ENCODE assay signal across 1 cellular context in the genomic region with DNA sequence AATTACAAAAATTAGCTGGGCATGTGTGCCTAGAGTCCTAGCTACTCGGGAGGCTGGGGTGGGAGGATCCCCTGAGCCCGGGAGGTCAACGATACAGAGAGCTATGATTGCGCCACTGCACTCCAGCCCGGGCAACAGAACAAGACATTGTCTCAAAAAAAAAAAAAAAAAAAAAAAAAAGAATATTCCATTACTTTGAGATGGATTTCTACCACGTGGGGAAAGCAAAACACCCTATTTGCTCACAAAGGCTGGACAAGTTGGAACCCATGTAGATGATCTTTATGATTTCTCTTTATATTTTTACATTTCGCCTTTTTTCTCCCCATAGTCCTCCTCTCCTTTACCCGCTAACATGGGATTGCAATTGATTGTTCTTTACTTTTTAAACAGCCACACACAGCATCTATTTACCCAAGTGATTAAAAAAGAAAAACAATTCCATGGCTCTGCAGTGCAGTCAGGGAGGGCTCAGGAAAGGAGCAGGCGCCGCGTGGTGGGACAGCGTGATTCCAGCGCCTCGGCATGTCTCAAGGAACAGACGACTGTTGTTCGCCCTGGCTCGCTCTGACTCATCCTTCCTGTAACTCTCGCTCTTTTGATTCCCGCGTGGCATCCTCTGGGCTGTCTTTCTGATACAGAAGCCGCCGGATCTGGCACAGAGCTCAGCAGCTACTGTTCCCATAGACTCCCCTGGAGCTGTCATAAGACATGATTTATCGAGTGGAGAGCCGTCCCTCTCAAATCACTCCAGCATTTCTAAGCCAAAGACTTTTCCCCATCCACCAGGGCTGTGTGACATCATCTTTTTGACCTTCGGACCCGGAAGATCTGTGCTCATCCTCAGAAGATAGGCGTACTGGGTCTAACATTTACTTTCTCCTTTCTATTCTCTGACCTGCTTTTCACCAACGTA.
A peak's percentile ranks its signal among the peaks of the same experiment; 100 is the strongest.
TF ChIP-seq lines count a peak whose summit lies in the region.

No MANE protein-coding gene starts in this region.

TF ChIP-seq in HepG2, 621 proteins besides CTCF, POLR2A, EP300 and RAD21 (continued from another document and continues in another):
- TF ChIP-seq ZNF564 (CRISPR knock-in tag; IDR thresholded peaks at IDR 0.05) (no peak), NFIB (CRISPR knock-in tag; IDR thresholded peaks at IDR 0.05; ENCODE audit: borderline replicate concordance) (no peak), ZNF816 (CRISPR knock-in tag; IDR thresholded peaks at IDR 0.05; ENCODE audit: borderline replicate concordance) (no peak), ATAD3A (CRISPR knock-in tag; IDR thresholded peaks at IDR 0.05) (no peak), ZNF24 (IDR thresholded peaks at IDR 0.05) (no peak), ZBTB42 (CRISPR knock-in tag; IDR thresholded peaks at IDR 0.05) (no peak), FOSL1 (CRISPR knock-in tag; IDR thresholded peaks at IDR 0.05; ENCODE audit: borderline replicate concordance) (peak; percentile 80; the same call in 1 of the 2 replicates), CENPX (CRISPR knock-in tag; IDR thresholded peaks at IDR 0.05) (no peak), ZNF746 (CRISPR knock-in tag; IDR thresholded peaks at IDR 0.05) (no peak), SMAD1 (CRISPR knock-in tag; IDR thresholded peaks at IDR 0.05; ENCODE audit: borderline replicate concordance, low read depth) (no peak), ZIK1 (CRISPR knock-in tag; IDR thresholded peaks at IDR 0.05; ENCODE audit: borderline replicate concordance, low read depth) (no peak), WIZ (CRISPR knock-in tag; IDR thresholded peaks at IDR 0.05) (no peak), GATAD1 (CRISPR knock-in tag; IDR thresholded peaks at IDR 0.05) (no peak), ZNF557 (CRISPR knock-in tag; IDR thresholded peaks at IDR 0.05) (no peak), ISL2 (CRISPR knock-in tag; IDR thresholded peaks at IDR 0.05) (no peak), CBFB (CRISPR knock-in tag; IDR thresholded peaks at IDR 0.05) (no peak), SKI (IDR thresholded peaks at IDR 0.05; ENCODE audit: partially characterized antibody) (no peak), JUND (CRISPR knock-in tag; IDR thresholded peaks at IDR 0.05) (peak; percentile 78), ZNF672 (CRISPR knock-in tag; IDR thresholded peaks at IDR 0.05) (no peak), SMYD3 (CRISPR knock-in tag; IDR thresholded peaks at IDR 0.05) (no peak), ZNF468 (CRISPR knock-in tag; IDR thresholded peaks at IDR 0.05) (no peak), NFYB (CRISPR knock-in tag; IDR thresholded peaks at IDR 0.05) (no peak), ONECUT2 (CRISPR knock-in tag; IDR thresholded peaks at IDR 0.05) (no peak), ZNF10 (CRISPR knock-in tag; IDR thresholded peaks at IDR 0.05; ENCODE audit: borderline replicate concordance, low read depth) (no peak), XRCC5 (optimal IDR thresholded peaks at IDR 0.05; ENCODE audit: low read length) (peak; percentile 30), BRCA1 (CRISPR knock-in tag; IDR thresholded peaks at IDR 0.05) (no peak), ZSCAN22 (CRISPR knock-in tag; IDR thresholded peaks at IDR 0.05) (no peak), SNAPC2 (CRISPR knock-in tag; IDR thresholded peaks at IDR 0.05) (no peak), ATF1 (CRISPR knock-in tag; IDR thresholded peaks at IDR 0.05) (no peak), HCFC1 (IDR thresholded peaks at IDR 0.05; ENCODE audit: low read depth, low read length) (no peak), NR2F6 (IDR thresholded peaks at IDR 0.05) (no peak), NR2F6 (CRISPR knock-in tag; IDR thresholded peaks at IDR 0.05) (no peak), NFKBIZ (CRISPR knock-in tag; IDR thresholded peaks at IDR 0.05) (peak; percentile 33; the same call in 1 of the 2 replicates), RNF2 (conservative IDR thresholded peaks at IDR 0.05; ENCODE audit: low read depth) (peak; percentile 64; the same call in 1 of the 2 replicates), ETV5 (CRISPR knock-in tag; IDR thresholded peaks at IDR 0.05; ENCODE audit: borderline replicate concordance) (peak; percentile 69; the same call in 1 of the 2 replicates), SAP130 (CRISPR knock-in tag; IDR thresholded peaks at IDR 0.05; ENCODE audit: low read depth) (peak; percentile 42; the same call in 1 of the 2 replicates), ARNTL (CRISPR knock-in tag; IDR thresholded peaks at IDR 0.05) (no peak), FOXA3 (CRISPR knock-in tag; IDR thresholded peaks at IDR 0.05) (no peak), ZNF572 (CRISPR knock-in tag; IDR thresholded peaks at IDR 0.05) (no peak)
- TF ChIP-seq, protein P1, sequence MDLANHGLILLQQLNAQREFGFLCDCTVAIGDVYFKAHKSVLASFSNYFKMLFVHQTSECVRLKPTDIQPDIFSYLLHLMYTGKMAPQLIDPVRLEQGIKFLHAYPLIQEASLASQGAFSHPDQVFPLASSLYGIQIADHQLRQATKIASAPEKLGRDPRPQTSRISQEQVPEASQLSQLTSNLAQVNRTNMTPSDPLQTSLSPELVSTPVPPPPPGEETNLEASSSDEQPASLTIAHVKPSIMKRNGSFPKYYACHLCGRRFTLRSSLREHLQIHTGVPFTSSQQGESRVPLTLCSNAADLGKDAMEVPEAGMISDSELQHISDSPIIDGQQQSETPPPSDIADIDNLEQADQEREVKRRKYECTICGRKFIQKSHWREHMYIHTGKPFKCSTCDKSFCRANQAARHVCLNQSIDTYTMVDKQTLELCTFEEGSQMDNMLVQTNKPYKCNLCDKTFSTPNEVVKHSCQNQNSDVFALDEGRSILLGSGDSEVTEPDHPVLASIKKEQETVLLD (CRISPR knock-in tag; IDR thresholded peaks at IDR 0.05; ENCODE audit: low read depth), result no peak
- TF ChIP-seq, protein P2, sequence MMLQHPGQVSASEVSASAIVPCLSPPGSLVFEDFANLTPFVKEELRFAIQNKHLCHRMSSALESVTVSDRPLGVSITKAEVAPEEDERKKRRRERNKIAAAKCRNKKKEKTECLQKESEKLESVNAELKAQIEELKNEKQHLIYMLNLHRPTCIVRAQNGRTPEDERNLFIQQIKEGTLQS (CRISPR knock-in tag; IDR thresholded peaks at IDR 0.05), result peak; percentile 78
- TF ChIP-seq, protein P3, sequence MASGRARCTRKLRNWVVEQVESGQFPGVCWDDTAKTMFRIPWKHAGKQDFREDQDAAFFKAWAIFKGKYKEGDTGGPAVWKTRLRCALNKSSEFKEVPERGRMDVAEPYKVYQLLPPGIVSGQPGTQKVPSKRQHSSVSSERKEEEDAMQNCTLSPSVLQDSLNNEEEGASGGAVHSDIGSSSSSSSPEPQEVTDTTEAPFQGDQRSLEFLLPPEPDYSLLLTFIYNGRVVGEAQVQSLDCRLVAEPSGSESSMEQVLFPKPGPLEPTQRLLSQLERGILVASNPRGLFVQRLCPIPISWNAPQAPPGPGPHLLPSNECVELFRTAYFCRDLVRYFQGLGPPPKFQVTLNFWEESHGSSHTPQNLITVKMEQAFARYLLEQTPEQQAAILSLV (CRISPR knock-in tag; IDR thresholded peaks at IDR 0.05; ENCODE audit: borderline replicate concordance), result no peak
- TF ChIP-seq, protein P4, sequence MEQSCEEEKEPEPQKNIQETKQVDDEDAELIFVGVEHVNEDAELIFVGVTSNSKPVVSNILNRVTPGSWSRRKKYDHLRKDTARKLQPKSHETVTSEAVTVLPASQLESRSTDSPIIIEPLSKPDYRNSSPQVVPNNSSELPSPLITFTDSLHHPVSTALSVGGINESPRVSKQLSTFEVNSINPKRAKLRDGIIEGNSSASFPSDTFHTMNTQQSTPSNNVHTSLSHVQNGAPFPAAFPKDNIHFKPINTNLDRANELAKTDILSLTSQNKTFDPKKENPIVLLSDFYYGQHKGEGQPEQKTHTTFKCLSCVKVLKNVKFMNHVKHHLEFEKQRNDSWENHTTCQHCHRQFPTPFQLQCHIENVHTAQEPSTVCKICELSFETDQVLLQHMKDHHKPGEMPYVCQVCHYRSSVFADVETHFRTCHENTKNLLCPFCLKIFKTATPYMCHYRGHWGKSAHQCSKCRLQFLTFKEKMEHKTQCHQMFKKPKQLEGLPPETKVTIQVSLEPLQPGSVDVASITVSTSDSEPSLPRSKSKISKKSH (CRISPR knock-in tag; IDR thresholded peaks at IDR 0.05; ENCODE audit: borderline replicate concordance), result no peak
- TF ChIP-seq, protein P5, sequence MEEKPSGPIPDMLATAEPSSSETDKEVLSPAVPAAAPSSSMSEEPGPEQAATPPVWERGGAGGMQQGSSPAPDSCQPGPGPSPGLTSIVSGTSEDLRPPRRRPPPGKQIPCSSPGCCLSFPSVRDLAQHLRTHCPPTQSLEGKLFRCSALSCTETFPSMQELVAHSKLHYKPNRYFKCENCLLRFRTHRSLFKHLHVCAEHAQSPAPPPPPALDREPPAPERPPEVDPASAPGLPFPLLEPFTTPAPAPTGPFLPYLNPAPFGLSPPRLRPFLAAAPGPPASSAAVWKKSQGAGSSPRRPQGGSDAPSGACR (CRISPR knock-in tag; IDR thresholded peaks at IDR 0.05), result no peak
- TF ChIP-seq, protein P6, sequence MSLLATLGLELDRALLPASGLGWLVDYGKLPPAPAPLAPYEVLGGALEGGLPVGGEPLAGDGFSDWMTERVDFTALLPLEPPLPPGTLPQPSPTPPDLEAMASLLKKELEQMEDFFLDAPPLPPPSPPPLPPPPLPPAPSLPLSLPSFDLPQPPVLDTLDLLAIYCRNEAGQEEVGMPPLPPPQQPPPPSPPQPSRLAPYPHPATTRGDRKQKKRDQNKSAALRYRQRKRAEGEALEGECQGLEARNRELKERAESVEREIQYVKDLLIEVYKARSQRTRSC (CRISPR knock-in tag; IDR thresholded peaks at IDR 0.05; ENCODE audit: low read depth), result no peak
- TF ChIP-seq, protein P7, sequence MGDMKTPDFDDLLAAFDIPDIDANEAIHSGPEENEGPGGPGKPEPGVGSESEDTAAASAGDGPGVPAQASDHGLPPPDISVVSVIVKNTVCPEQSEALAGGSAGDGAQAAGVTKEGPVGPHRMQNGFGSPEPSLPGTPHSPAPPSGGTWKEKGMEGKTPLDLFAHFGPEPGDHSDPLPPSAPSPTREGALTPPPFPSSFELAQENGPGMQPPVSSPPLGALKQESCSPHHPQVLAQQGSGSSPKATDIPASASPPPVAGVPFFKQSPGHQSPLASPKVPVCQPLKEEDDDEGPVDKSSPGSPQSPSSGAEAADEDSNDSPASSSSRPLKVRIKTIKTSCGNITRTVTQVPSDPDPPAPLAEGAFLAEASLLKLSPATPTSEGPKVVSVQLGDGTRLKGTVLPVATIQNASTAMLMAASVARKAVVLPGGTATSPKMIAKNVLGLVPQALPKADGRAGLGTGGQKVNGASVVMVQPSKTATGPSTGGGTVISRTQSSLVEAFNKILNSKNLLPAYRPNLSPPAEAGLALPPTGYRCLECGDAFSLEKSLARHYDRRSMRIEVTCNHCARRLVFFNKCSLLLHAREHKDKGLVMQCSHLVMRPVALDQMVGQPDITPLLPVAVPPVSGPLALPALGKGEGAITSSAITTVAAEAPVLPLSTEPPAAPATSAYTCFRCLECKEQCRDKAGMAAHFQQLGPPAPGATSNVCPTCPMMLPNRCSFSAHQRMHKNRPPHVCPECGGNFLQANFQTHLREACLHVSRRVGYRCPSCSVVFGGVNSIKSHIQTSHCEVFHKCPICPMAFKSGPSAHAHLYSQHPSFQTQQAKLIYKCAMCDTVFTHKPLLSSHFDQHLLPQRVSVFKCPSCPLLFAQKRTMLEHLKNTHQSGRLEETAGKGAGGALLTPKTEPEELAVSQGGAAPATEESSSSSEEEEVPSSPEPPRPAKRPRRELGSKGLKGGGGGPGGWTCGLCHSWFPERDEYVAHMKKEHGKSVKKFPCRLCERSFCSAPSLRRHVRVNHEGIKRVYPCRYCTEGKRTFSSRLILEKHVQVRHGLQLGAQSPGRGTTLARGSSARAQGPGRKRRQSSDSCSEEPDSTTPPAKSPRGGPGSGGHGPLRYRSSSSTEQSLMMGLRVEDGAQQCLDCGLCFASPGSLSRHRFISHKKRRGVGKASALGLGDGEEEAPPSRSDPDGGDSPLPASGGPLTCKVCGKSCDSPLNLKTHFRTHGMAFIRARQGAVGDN (CRISPR knock-in tag; IDR thresholded peaks at IDR 0.05), result peak; percentile 69
- TF ChIP-seq, protein P8, sequence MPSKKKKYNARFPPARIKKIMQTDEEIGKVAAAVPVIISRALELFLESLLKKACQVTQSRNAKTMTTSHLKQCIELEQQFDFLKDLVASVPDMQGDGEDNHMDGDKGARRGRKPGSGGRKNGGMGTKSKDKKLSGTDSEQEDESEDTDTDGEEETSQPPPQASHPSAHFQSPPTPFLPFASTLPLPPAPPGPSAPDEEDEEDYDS (CRISPR knock-in tag; IDR thresholded peaks at IDR 0.05), result no peak
- TF ChIP-seq, protein P9, sequence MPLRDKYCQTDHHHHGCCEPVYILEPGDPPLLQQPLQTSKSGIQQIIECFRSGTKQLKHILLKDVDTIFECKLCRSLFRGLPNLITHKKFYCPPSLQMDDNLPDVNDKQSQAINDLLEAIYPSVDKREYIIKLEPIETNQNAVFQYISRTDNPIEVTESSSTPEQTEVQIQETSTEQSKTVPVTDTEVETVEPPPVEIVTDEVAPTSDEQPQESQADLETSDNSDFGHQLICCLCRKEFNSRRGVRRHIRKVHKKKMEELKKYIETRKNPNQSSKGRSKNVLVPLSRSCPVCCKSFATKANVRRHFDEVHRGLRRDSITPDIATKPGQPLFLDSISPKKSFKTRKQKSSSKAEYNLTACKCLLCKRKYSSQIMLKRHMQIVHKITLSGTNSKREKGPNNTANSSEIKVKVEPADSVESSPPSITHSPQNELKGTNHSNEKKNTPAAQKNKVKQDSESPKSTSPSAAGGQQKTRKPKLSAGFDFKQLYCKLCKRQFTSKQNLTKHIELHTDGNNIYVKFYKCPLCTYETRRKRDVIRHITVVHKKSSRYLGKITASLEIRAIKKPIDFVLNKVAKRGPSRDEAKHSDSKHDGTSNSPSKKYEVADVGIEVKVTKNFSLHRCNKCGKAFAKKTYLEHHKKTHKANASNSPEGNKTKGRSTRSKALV (CRISPR knock-in tag; IDR thresholded peaks at IDR 0.05), result 0 out of 2 replicates have a peak, but pooled peaks have one; percentile 31
- TF ChIP-seq, protein P10, sequence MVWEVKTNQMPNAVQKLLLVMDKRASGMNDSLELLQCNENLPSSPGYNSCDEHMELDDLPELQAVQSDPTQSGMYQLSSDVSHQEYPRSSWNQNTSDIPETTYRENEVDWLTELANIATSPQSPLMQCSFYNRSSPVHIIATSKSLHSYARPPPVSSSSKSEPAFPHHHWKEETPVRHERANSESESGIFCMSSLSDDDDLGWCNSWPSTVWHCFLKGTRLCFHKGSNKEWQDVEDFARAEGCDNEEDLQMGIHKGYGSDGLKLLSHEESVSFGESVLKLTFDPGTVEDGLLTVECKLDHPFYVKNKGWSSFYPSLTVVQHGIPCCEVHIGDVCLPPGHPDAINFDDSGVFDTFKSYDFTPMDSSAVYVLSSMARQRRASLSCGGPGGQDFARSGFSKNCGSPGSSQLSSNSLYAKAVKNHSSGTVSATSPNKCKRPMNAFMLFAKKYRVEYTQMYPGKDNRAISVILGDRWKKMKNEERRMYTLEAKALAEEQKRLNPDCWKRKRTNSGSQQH (CRISPR knock-in tag; IDR thresholded peaks at IDR 0.05; ENCODE audit: low read depth), result peak; percentile 17; the same call in 1 of the 2 replicates
- TF ChIP-seq, protein P11, sequence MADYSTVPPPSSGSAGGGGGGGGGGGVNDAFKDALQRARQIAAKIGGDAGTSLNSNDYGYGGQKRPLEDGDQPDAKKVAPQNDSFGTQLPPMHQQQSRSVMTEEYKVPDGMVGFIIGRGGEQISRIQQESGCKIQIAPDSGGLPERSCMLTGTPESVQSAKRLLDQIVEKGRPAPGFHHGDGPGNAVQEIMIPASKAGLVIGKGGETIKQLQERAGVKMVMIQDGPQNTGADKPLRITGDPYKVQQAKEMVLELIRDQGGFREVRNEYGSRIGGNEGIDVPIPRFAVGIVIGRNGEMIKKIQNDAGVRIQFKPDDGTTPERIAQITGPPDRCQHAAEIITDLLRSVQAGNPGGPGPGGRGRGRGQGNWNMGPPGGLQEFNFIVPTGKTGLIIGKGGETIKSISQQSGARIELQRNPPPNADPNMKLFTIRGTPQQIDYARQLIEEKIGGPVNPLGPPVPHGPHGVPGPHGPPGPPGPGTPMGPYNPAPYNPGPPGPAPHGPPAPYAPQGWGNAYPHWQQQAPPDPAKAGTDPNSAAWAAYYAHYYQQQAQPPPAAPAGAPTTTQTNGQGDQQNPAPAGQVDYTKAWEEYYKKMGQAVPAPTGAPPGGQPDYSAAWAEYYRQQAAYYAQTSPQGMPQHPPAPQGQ (CRISPR knock-in tag; IDR thresholded peaks at IDR 0.05; ENCODE audit: borderline replicate concordance), result no peak
